23 cellular contexts compared by ENCODE assay signal in genomic region chr16:4726616-4727015, GRCh38. TPM values are rescaled to one million over a fixed set of nuclear protein-coding genes. Genes with fewer than 3 reads are reported as not detected.
DNase-seq lines count a peak whose midpoint lies in the region; ATAC-seq and TF ChIP-seq lines count a peak whose summit lies in the region.
"Had no signal": no experiment of that assay in that cellular context is flagged by ENCODE, and none has a peak within 500 bp of the region (broad histone marks: within the 10 kb centered on the region; RNA-seq: fewer than 3 reads in every experiment).

No MANE protein-coding gene starts in this region.

- H3K9me3 ChIP-seq in thyroid gland, result no peaks in the 10 kb centered on the region
- H3K9me3 ChIP-seq: BLaER1, Caco-2, HAP-1 had no signal

- POLR2A ChIA-PET in WTC11 (lab: Charles Lee), result interaction anchor here (0.6 kb wide), 2 partner anchors 22 to 224 kb away, joined by 3 to 4 read pairs; no protein-coding TSS in a partner anchor

- 91 to 96% methylated on average over 13 to 18 of the region's 18 CpGs for WGBS in thyroid gland, 2 donors

- H3K4me3 ChIP-seq in thyroid gland (replicated peaks in 1 of 3), result no peak overlapping the region
- H3K4me3 ChIP-seq: BLaER1, GM12878, GM23338, HAP-1 had no signal

- CTCF ChIA-PET in activated naive CD4-positive, alpha-beta T cell treated with anti-CD3 and anti-CD28 coated beads, Interleukin-2, amount 10 ng/mL, durations not matched to agents 7 days and 5 days (lab: Charles Lee), result no interaction called here
- CTCF ChIA-PET in WTC11 (lab: Charles Lee), result no interaction called here

- peaks cover 15 to 17% of the 10 kb centered on the region in 2 donors for H3K36me3 ChIP-seq in thyroid gland

- ATAC-seq in WTC11, result no peak
- peak; percentile 24 for ATAC-seq in sciatic nerve
- ATAC-seq: CD8-positive, alpha-beta T cell; GM12878; GM23338 had no signal

- H3K4me3 Mint-ChIP-seq in activated naive CD4-positive, alpha-beta T cell treated with anti-CD3 and anti-CD28 coated beads, Interleukin-2, amount 50 U/mL, for 24 hours, result no peak overlapping the region
- H3K4me3 Mint-ChIP-seq in activated naive CD4-positive, alpha-beta T cell treated with anti-CD3 and anti-CD28 coated beads, Interleukin-2, amount 10 ng/mL, durations not matched to agents 7 days and 5 days, result no peak overlapping the region
- no peak overlapping the region for H3K4me3 Mint-ChIP-seq in WTC11
- no peak overlapping the region for H3K4me3 Mint-ChIP-seq in nephron progenitor cell
- H3K4me3 Mint-ChIP-seq in osteocyte (ENCODE audit: unreplicated experiment), result no peak overlapping the region
- H3K4me3 Mint-ChIP-seq: B cell; CD4-positive, CD25-positive, alpha-beta regulatory T cell; CD8-positive, alpha-beta T cell; GM23338; HFFc6 had no signal

- no peaks in the 10 kb centered on the region for H3K9me3 Mint-ChIP-seq in activated naive CD4-positive, alpha-beta T cell treated with anti-CD3 and anti-CD28 coated beads, Interleukin-2, amount 50 U/mL, for 24 hours
- no peaks in the 10 kb centered on the region for H3K9me3 Mint-ChIP-seq in activated naive CD4-positive, alpha-beta T cell treated with anti-CD3 and anti-CD28 coated beads, Interleukin-2, amount 10 ng/mL, durations not matched to agents 7 days and 5 days
- H3K9me3 Mint-ChIP-seq in WTC11 (no peaks in the 10 kb centered on the region), nephron progenitor cell (no peaks in the 10 kb centered on the region), osteocyte (ENCODE audit: unreplicated experiment) (no peaks in the 10 kb centered on the region)
- H3K9me3 Mint-ChIP-seq: CD4-positive, CD25-positive, alpha-beta regulatory T cell; CD8-positive, alpha-beta T cell; GM23338; HFFc6 had no signal

- peak overlapping the region; percentile 62 for H3K27ac Mint-ChIP-seq in activated naive CD4-positive, alpha-beta T cell treated with anti-CD3 and anti-CD28 coated beads, Interleukin-2, amount 50 U/mL, for 24 hours
- H3K27ac Mint-ChIP-seq in activated naive CD4-positive, alpha-beta T cell treated with anti-CD3 and anti-CD28 coated beads, Interleukin-2, amount 10 ng/mL, durations not matched to agents 7 days and 5 days, result no peak overlapping the region
- H3K27ac Mint-ChIP-seq in WTC11 (peak overlapping the region; percentile 50; the same call in 1 of the 2 replicates), nephron progenitor cell (peak overlapping the region; percentile 59), osteocyte (ENCODE audit: unreplicated experiment) (no peak overlapping the region)
- H3K27ac Mint-ChIP-seq: B cell; CD8-positive, alpha-beta T cell; GM23338; HFFc6 had no signal

- H3K36me3 Mint-ChIP-seq in activated naive CD4-positive, alpha-beta T cell treated with anti-CD3 and anti-CD28 coated beads, Interleukin-2, amount 50 U/mL, for 24 hours, result peaks cover 3% of the 10 kb centered on the region
- H3K36me3 Mint-ChIP-seq in activated naive CD4-positive, alpha-beta T cell treated with anti-CD3 and anti-CD28 coated beads, Interleukin-2, amount 10 ng/mL, durations not matched to agents 7 days and 5 days, result no peaks in the 10 kb centered on the region
- H3K36me3 Mint-ChIP-seq in WTC11 (peaks cover 52% of the 10 kb centered on the region), nephron progenitor cell (ENCODE audit: low read depth) (peaks cover 44% of the 10 kb centered on the region), osteocyte (ENCODE audit: unreplicated experiment) (peaks cover 19% of the 10 kb centered on the region)

- no peaks in the 10 kb centered on the region for H3K27me3 Mint-ChIP-seq in activated naive CD4-positive, alpha-beta T cell treated with anti-CD3 and anti-CD28 coated beads, Interleukin-2, amount 50 U/mL, for 24 hours
- no peaks in the 10 kb centered on the region for H3K27me3 Mint-ChIP-seq in activated naive CD4-positive, alpha-beta T cell treated with anti-CD3 and anti-CD28 coated beads, Interleukin-2, amount 10 ng/mL, durations not matched to agents 7 days and 5 days
- H3K27me3 Mint-ChIP-seq in WTC11 (ENCODE audit: low read depth) (no peaks in the 10 kb centered on the region), nephron progenitor cell (ENCODE audit: low read depth, poor library complexity) (no peaks in the 10 kb centered on the region), osteocyte (ENCODE audit: unreplicated experiment) (no peaks in the 10 kb centered on the region)
- H3K27me3 Mint-ChIP-seq: B cell; CD4-positive, CD25-positive, alpha-beta regulatory T cell had no signal

- H3K4me1 ChIP-seq in thyroid gland, result no peaks in the 10 kb centered on the region
- H3K4me1 ChIP-seq: BLaER1, Caco-2, HAP-1 had no signal

- peaks cover 4% of the 10 kb centered on the region for H3K4me1 Mint-ChIP-seq in activated naive CD4-positive, alpha-beta T cell treated with anti-CD3 and anti-CD28 coated beads, Interleukin-2, amount 50 U/mL, for 24 hours
- peaks cover 1% of the 10 kb centered on the region for H3K4me1 Mint-ChIP-seq in activated naive CD4-positive, alpha-beta T cell treated with anti-CD3 and anti-CD28 coated beads, Interleukin-2, amount 10 ng/mL, durations not matched to agents 7 days and 5 days
- H3K4me1 Mint-ChIP-seq in WTC11, result no peaks in the 10 kb centered on the region
- peaks cover 18% of the 10 kb centered on the region for H3K4me1 Mint-ChIP-seq in nephron progenitor cell
- no peaks in the 10 kb centered on the region for H3K4me1 Mint-ChIP-seq in osteocyte (ENCODE audit: unreplicated experiment)
- H3K4me1 Mint-ChIP-seq: B cell, GM23338 had no signal

- no peaks in the 10 kb centered on the region for H3K27me3 ChIP-seq in thyroid gland
- H3K27me3 ChIP-seq: BLaER1 had no signal

- intact Hi-C loops in sciatic nerve (cut with DNase I), result no loop called here
- intact Hi-C loops in thyroid gland (cut with DNase I), result no loop called here

- DNase-seq in activated naive CD4-positive, alpha-beta T cell treated with anti-CD3 and anti-CD28 coated beads, Interleukin-2, amount 10 ng/mL, durations not matched to agents 7 days and 5 days, result no peak
- DNase-seq in WTC11 (ENCODE audit: low spot score) (no peak), nephron progenitor cell (no peak), sciatic nerve (ENCODE audit: low spot score) (no peak), osteocyte (ENCODE audit: extremely low spot score, unreplicated experiment) (no peak), thyroid gland (no peak)
- no peak for DNase-seq in NK-92 treated with Interleukin-12 subunit alpha and Interleukin-12 subunit beta, amount 100 ng/mL, for 24 hours (lab: John Stamatoyannopoulos, UW)
- DNase-seq: Caco-2; CD4-positive, CD25-positive, alpha-beta regulatory T cell; CD8-positive, alpha-beta T cell; DMS 273 treated with DMSO at 0.1 percent for 48 hours; DMS79; EL; GDM1; HFFc6 had no signal

- TF ChIP-seq CTCF in WTC11 (IDR thresholded peaks at IDR 0.05), result no peak
- no peak for TF ChIP-seq CTCF in nephron progenitor cell (IDR thresholded peaks at IDR 0.05)
- no peak for TF ChIP-seq CTCF in osteocyte (IDR thresholded peaks at IDR 0.05)
- TF ChIP-seq CTCF in thyroid gland (IDR thresholded peaks at IDR 0.05), result no peak

- TF ChIP-seq POLR2A in thyroid gland (IDR thresholded peaks at IDR 0.05), result no peak

- no peak overlapping the region for H3K27ac ChIP-seq in thyroid gland
- H3K27ac ChIP-seq: 22Rv1, BLaER1, C4-2B had no signal

TF ChIP-seq in WTC11, 78 proteins besides CTCF, POLR2A, EP300 and RAD21 (continues in another document):
- no peak for TF ChIP-seq ZNF121 (CRISPR knock-in tag; IDR thresholded peaks at IDR 0.05)
- TF ChIP-seq TCF7 (CRISPR knock-in tag; IDR thresholded peaks at IDR 0.05; ENCODE audit: low read depth), result no peak
- TF ChIP-seq, protein P1, sequence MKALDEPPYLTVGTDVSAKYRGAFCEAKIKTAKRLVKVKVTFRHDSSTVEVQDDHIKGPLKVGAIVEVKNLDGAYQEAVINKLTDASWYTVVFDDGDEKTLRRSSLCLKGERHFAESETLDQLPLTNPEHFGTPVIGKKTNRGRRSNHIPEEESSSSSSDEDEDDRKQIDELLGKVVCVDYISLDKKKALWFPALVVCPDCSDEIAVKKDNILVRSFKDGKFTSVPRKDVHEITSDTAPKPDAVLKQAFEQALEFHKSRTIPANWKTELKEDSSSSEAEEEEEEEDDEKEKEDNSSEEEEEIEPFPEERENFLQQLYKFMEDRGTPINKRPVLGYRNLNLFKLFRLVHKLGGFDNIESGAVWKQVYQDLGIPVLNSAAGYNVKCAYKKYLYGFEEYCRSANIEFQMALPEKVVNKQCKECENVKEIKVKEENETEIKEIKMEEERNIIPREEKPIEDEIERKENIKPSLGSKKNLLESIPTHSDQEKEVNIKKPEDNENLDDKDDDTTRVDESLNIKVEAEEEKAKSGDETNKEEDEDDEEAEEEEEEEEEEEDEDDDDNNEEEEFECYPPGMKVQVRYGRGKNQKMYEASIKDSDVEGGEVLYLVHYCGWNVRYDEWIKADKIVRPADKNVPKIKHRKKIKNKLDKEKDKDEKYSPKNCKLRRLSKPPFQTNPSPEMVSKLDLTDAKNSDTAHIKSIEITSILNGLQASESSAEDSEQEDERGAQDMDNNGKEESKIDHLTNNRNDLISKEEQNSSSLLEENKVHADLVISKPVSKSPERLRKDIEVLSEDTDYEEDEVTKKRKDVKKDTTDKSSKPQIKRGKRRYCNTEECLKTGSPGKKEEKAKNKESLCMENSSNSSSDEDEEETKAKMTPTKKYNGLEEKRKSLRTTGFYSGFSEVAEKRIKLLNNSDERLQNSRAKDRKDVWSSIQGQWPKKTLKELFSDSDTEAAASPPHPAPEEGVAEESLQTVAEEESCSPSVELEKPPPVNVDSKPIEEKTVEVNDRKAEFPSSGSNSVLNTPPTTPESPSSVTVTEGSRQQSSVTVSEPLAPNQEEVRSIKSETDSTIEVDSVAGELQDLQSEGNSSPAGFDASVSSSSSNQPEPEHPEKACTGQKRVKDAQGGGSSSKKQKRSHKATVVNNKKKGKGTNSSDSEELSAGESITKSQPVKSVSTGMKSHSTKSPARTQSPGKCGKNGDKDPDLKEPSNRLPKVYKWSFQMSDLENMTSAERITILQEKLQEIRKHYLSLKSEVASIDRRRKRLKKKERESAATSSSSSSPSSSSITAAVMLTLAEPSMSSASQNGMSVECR (CRISPR knock-in tag; IDR thresholded peaks at IDR 0.05; ENCODE audit: borderline replicate concordance), result no peak
- TF ChIP-seq GABPB1 (CRISPR knock-in tag; IDR thresholded peaks at IDR 0.05), result no peak
- no peak for TF ChIP-seq ZNF416 (CRISPR knock-in tag; IDR thresholded peaks at IDR 0.05)
- TF ChIP-seq SOX15 (CRISPR knock-in tag; IDR thresholded peaks at IDR 0.05), result no peak
- TF ChIP-seq MYBL2 (CRISPR knock-in tag; IDR thresholded peaks at IDR 0.05), result no peak

RNA-seq across cellular contexts. Expression of gene ANKS3, which starts 7.5 kb away (rescaled TPM):
- total RNA-seq in WTC11 (2021) (28.6 to 35.6 TPM (median 31.5 TPM) in 3 replicates), sciatic nerve (34.4 TPM), osteocyte (30.0 TPM in 2 replicates), thyroid gland (10 to 100 TPM; 22.9 to 35.3 (median 25.1) TPM)

RNA-seq across cellular contexts. Expression of gene DNAAF8, which starts 7.7 kb away (rescaled TPM):
- total RNA-seq in WTC11 (2021) (0.09 to 0.41 TPM (median 0.14 TPM) in 3 replicates), sciatic nerve (0.31 TPM), osteocyte (1.2 and 1.7 TPM in 2 replicates), thyroid gland (1 to 10 TPM in 3 of 4 donors, under 1 TPM in 1; 0.25 to 4.1 (median 2.8) TPM)
- total RNA-seq: CD4-positive, CD25-positive, alpha-beta regulatory T cell; CD8-positive, alpha-beta T cell had no signal

RNA-seq across cellular contexts. Expression of gene NUDT16L1, which starts 33.3 kb away (rescaled TPM):
- total RNA-seq in WTC11 (2021) (41.8 to 45.8 TPM (median 42.0 TPM) in 3 replicates), sciatic nerve (21.3 TPM), osteocyte (26.2 and 28.9 TPM in 2 replicates), thyroid gland (10 to 100 TPM; 27.0 to 61.1 (median 38.9) TPM)

RNA-seq across cellular contexts. Expression of gene ZNF500, which starts 40.3 kb away (rescaled TPM):
- total RNA-seq in WTC11 (2021) (14.3 to 19.9 TPM (median 15.5 TPM) in 3 replicates), sciatic nerve (21.5 TPM), osteocyte (22.8 and 23.5 TPM in 2 replicates), thyroid gland (10 to 100 TPM; 11.8 to 20.6 (median 17.6) TPM)

Comparison
In these comparisons a context has a peak if more than half of its experiments do, and no peak if none do; other contexts are left out.
1. H3K27ac Mint-ChIP-seq: peak in activated naive CD4-positive, alpha-beta T cell treated with anti-CD3 and anti-CD28 coated beads, Interleukin-2, amount 50 U/mL, for 24 hours (single experiment), WTC11 (single experiment) and nephron progenitor cell (single experiment); none in activated naive CD4-positive, alpha-beta T cell treated with anti-CD3 and anti-CD28 coated beads, Interleukin-2, amount 10 ng/mL, durations not matched to agents 7 days and 5 days (single experiment) and osteocyte (single experiment).